10 cellular contexts compared by ENCODE assay signal in genomic region chr6:30768634-30769087, GRCh38. TPM values are rescaled to one million over a fixed set of nuclear protein-coding genes. Genes with fewer than 3 reads are reported as not detected.
DNase-seq lines count a peak whose midpoint lies in the region; ATAC-seq and TF ChIP-seq lines count a peak whose summit lies in the region.
"Had no signal": no experiment of that assay in that cellular context is flagged by ENCODE, and none has a peak within 500 bp of the region (broad histone marks: within the 10 kb centered on the region; RNA-seq: fewer than 3 reads in every experiment).

No MANE protein-coding gene starts in this region.

- CTCF ChIA-PET in PC-3 (lab: Charles Lee), result interaction anchor here (1.2 to 1.8 kb wide), 2 partner anchors 51 to 54 kb away, joined by 5 read pairs; no protein-coding TSS in a partner anchor

- H3K27me3 ChIP-seq in DND-41 (ENCODE audit: insufficient read depth, low read length, poor library complexity), result no peaks in the 10 kb centered on the region
- H3K27me3 ChIP-seq in PC-3 (ENCODE audit: low read length), result no peaks in the 10 kb centered on the region

- H3K27me3 Mint-ChIP-seq in osteocyte (ENCODE audit: unreplicated experiment), result no peaks in the 10 kb centered on the region

- peak overlapping the region; percentile 50 for H3K4me2 ChIP-seq in DND-41 (ENCODE audit: insufficient read depth, low read length)
- H3K4me2 ChIP-seq in PC-3 (ENCODE audit: low read length), result peak overlapping the region; percentile 74

- peaks cover 36% of the 10 kb centered on the region for H3K4me1 ChIP-seq in DND-41 (ENCODE audit: insufficient read depth, low read length)
- peaks cover 36% of the 10 kb centered on the region for H3K4me1 ChIP-seq in PC-3 (ENCODE audit: insufficient read depth, low read length)

- no peak for TF ChIP-seq CTCF in DND-41 (IDR thresholded peaks at IDR 0.05; ENCODE audit: borderline replicate concordance, extremely low read depth, low read length, poor library complexity, severe bottlenecking)
- no peak for TF ChIP-seq CTCF in PC-3 (conservative IDR thresholded peaks at IDR 0.05; ENCODE audit: low read depth, low read length)
- TF ChIP-seq CTCF in osteocyte (IDR thresholded peaks at IDR 0.05), result no peak

- peak overlapping the region in 1 of 2 experiments; percentile 11; a peak in 1 of 4 replicates for H3K4me3 ChIP-seq in DND-41 (ENCODE audit: low read depth in 1 of 2, low read length in 2 of 2)
- peak overlapping the region; percentile 39; the same call in 1 of the 2 replicates for H3K4me3 ChIP-seq in PC-3 (ENCODE audit: low read length)

- no peaks in the 10 kb centered on the region for H3K9me2 ChIP-seq in PC-3 (replicated peaks; ENCODE audit: low read length)

- ATAC-seq in DND-41 (ENCODE audit: insufficient read depth, low read depth) (peak; percentile 13; the same call in 1 of the 3 replicates), PC-3 (no peak), GM21723 (IDR thresholded peaks at IDR 0.05; ENCODE audit: unreplicated experiment) (no peak)

- no peaks in the 10 kb centered on the region for H3K36me3 ChIP-seq in DND-41 (ENCODE audit: insufficient read depth, low read length)
- no peaks in the 10 kb centered on the region for H3K36me3 ChIP-seq in PC-3 (ENCODE audit: low read depth, low read length)

- POLR2A ChIA-PET in PC-3 (lab: Charles Lee; ENCODE audit: unreplicated experiment), result interaction anchor here (0.6 to 2.7 kb wide), 7 partner anchors 13 to 311 kb away, joined by 3 to 32 read pairs (median 5); partner anchors contain the start of gene IER3

- H3F3A ChIP-seq in PC-3 (ENCODE audit: low read length, unreplicated experiment), result peaks cover 14% of the 10 kb centered on the region

- no peak overlapping the region for H3K4me3 Mint-ChIP-seq in osteocyte (ENCODE audit: unreplicated experiment)

- DNase-seq in DND-41 (no peak), PC-3 (no peak), caudate nucleus (lab: John Stamatoyannopoulos, UW) (no peak), osteocyte (ENCODE audit: extremely low spot score, unreplicated experiment) (no peak), SW480 (ENCODE audit: low spot score) (no peak), NCI-H345 (lab: John Stamatoyannopoulos, UW) (no peak), H4 (ENCODE audit: low spot score) (no peak)
- DNase-seq: NCI-H510A had no signal

- H3K9me3 Mint-ChIP-seq in osteocyte (ENCODE audit: unreplicated experiment), result no peaks in the 10 kb centered on the region

- H3K79me2 ChIP-seq in DND-41 (ENCODE audit: insufficient read depth, low read length), result no peaks in the 10 kb centered on the region
- H3K79me2 ChIP-seq in PC-3 (ENCODE audit: low read length), result no peaks in the 10 kb centered on the region

- peak overlapping the region; percentile 8; the same call in 1 of the 2 replicates for H3K9ac ChIP-seq in DND-41 (ENCODE audit: low read depth, low read length)
- peak overlapping the region; percentile 90 for H3K9ac ChIP-seq in PC-3 (ENCODE audit: low read length)

- H4K20me1 ChIP-seq in DND-41 (ENCODE audit: insufficient read depth, low read length) (no peaks in the 10 kb centered on the region), PC-3 (ENCODE audit: low read length) (no peaks in the 10 kb centered on the region)

- intact Hi-C loops in PC-3 (cut with micrococcal nuclease), result loop anchor here (1.0 to 2.0 kb wide), 3 partner anchors 14 to 20 kb away; no protein-coding TSS in a partner anchor

- peak overlapping the region; percentile 62 for H3K27ac ChIP-seq in DND-41 (ENCODE audit: low read length)
- H3K27ac ChIP-seq in PC-3 (ENCODE audit: low read length), result peak overlapping the region; percentile 98
- peak overlapping the region; percentile 5 for H3K27ac ChIP-seq in caudate nucleus (ENCODE audit: low read depth, low read length)
- H3K27ac ChIP-seq: VCaP had no signal

- no peaks in the 10 kb centered on the region for H3K36me3 Mint-ChIP-seq in osteocyte (ENCODE audit: unreplicated experiment)

- BruUV-seq in PC-3 (replicated peaks; lab: Mats Ljungman, UMichigan), result no TSS peak

- H3K9me3 ChIP-seq in DND-41 (ENCODE audit: insufficient read depth, low read length, severe bottlenecking) (no peaks in the 10 kb centered on the region), PC-3 (ENCODE audit: low read length) (no peaks in the 10 kb centered on the region)

- peak overlapping the region; percentile 99 for H3K27ac Mint-ChIP-seq in osteocyte (ENCODE audit: unreplicated experiment)

- H2AFZ ChIP-seq in DND-41 (ENCODE audit: low read depth, low read length), result no peak overlapping the region
- H2AFZ ChIP-seq in PC-3 (ENCODE audit: low read length), result no peak overlapping the region

- peaks cover 65% of the 10 kb centered on the region for H3K4me1 Mint-ChIP-seq in osteocyte (ENCODE audit: unreplicated experiment)

RNA-seq across cellular contexts. Expression of gene IER3, which starts 24.3 kb away (rescaled TPM):
- total RNA-seq in PC-3 (2014; rRNA removed) (1,173 and 1,198 TPM in 2 replicates), osteocyte (395 and 418 TPM in 2 replicates)
- 53.1 and 58.9 TPM in 2 replicates for total RNA-seq in H4 (2014; rRNA removed; shearing (Covaris generic))

RNA-seq across cellular contexts. Expression of gene FLOT1, which starts 26.2 kb away (rescaled TPM):
- 305 and 401 TPM in 2 replicates for total RNA-seq in PC-3 (2014; rRNA removed)
- 86.8 and 88.1 TPM in 2 replicates for total RNA-seq in osteocyte
- total RNA-seq in H4 (2014; rRNA removed; shearing (Covaris generic)), result 206 and 213 TPM in 2 replicates

RNA-seq across cellular contexts. Expression of gene TUBB, which starts 48.5 kb away (rescaled TPM):
- total RNA-seq in PC-3 (2014; rRNA removed) (1,245 and 1,398 TPM in 2 replicates), osteocyte (725 and 729 TPM in 2 replicates)
- 1,333 and 1,508 TPM in 2 replicates for total RNA-seq in H4 (2014; rRNA removed; shearing (Covaris generic))

RNA-seq across cellular contexts. Expression of gene MDC1, which starts 51.6 kb away (rescaled TPM):
- 19.6 and 24.9 TPM in 2 replicates for total RNA-seq in PC-3 (2014; rRNA removed)
- 37.7 and 40.1 TPM in 2 replicates for total RNA-seq in osteocyte
- total RNA-seq in H4 (2014; rRNA removed; shearing (Covaris generic)), result 7.8 and 8.7 TPM in 2 replicates

Comparison
In these comparisons a context has a peak if more than half of its experiments do, and no peak if none do; other contexts are left out.
1. H3K27ac ChIP-seq: peak in every context shown above with its lines; median percentile 98 in PC-3; 62 in DND-41; 5 in caudate nucleus.